ENCODE assay signal across 1 cellular context in the genomic region with DNA sequence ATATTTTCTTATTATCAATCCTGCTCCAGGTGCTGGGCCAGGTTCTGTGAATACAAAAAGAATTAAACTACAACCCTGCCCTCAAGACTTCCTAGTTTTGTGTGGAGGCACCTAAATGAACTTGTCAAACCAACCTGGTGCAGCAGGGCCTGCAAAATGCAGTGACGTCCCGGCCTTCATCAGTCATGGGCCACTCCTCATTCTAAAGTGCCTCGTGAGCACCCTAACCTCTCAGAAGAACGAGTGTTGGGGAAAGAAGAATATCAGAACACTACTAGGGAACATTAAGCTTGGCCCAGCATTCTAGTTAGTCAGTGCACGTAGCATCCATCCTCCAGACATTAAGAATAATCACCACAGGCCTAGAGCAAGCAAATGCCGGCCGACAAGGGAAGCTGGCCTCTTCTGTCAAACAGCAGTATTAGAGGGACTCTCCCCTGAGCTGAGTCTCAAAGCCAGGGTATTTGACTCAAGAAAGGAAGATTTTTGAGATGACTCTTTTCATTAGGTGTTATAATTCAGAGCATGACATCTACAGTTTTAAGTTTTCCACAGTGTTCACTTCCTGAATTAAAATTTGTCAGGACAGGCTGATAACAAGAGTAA.
TF ChIP-seq lines count a peak whose summit lies in the region.

No MANE protein-coding gene starts in this region.

TF ChIP-seq in IMR-90, 13 proteins besides CTCF, POLR2A, EP300 and RAD21 (continued from another document):
- no peak for TF ChIP-seq CEBPB (IDR thresholded peaks at IDR 0.05; ENCODE audit: low read depth, low read length)
- TF ChIP-seq CHD1 (IDR thresholded peaks at IDR 0.05; ENCODE audit: low read depth, low read length), result no peak
- TF ChIP-seq FOS (IDR thresholded peaks at IDR 0.05; ENCODE audit: low read depth, low read length), result no peak
- no peak for TF ChIP-seq NFE2L2 (IDR thresholded peaks at IDR 0.05; ENCODE audit: low read depth, low read length)
- TF ChIP-seq, protein P1, sequence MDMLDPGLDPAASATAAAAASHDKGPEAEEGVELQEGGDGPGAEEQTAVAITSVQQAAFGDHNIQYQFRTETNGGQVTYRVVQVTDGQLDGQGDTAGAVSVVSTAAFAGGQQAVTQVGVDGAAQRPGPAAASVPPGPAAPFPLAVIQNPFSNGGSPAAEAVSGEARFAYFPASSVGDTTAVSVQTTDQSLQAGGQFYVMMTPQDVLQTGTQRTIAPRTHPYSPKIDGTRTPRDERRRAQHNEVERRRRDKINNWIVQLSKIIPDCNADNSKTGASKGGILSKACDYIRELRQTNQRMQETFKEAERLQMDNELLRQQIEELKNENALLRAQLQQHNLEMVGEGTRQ (IDR thresholded peaks at IDR 0.05; ENCODE audit: low read depth, low read length), result no peak
- TF ChIP-seq MXI1 (IDR thresholded peaks at IDR 0.05; ENCODE audit: borderline replicate concordance, low read depth, low read length), result no peak
- TF ChIP-seq RFX5 (IDR thresholded peaks at IDR 0.05; ENCODE audit: low read depth, low read length), result no peak
- TF ChIP-seq MAFK (IDR thresholded peaks at IDR 0.05; ENCODE audit: low read depth, low read length), result no peak
TF ChIP-seq in IMR-90: peak in this region for 0.
